ENCODE assay signal across 12 cellular contexts in genomic region chr22:46050451-46050845, GRCh38.
DNase-seq lines count a peak whose midpoint lies in the region; ATAC-seq, FAIRE-seq and TF ChIP-seq lines count a peak whose summit lies in the region.
"Had no signal": no experiment of that assay in that cellular context is flagged by ENCODE, and none has a peak within 500 bp of the region (broad histone marks: within the 10 kb centered on the region; RNA-seq: fewer than 3 reads in every experiment).

No MANE protein-coding gene starts in this region.

- H3K36me3 Mint-ChIP-seq in CD4-positive, CD25-positive, alpha-beta regulatory T cell, result no peaks in the 10 kb centered on the region

- H2AK5ac ChIP-seq in trophoblast cell (ENCODE audit: low read length), result no peak overlapping the region

- dilution Hi-C loops in keratinocyte (cut with MboI; ENCODE audit: extremely low pct_ligation_motif_present, low sequenced_read_pairs), result no loop called here

- no peaks in the 10 kb centered on the region for H3K79me1 ChIP-seq in trophoblast cell (ENCODE audit: low read length)

- no peak overlapping the region for H3K18ac ChIP-seq in trophoblast cell (ENCODE audit: low read length)

- H3K27ac Mint-ChIP-seq in CD4-positive, CD25-positive, alpha-beta regulatory T cell, result peak overlapping the region in 1 of 3 donors; percentile 29

- no peak for FAIRE-seq in keratinocyte (lab: Jason Lieb, UNC)

- H3K9ac ChIP-seq in adipocyte (ENCODE audit: low read length) (peak overlapping the region; percentile 97), keratinocyte (ENCODE audit: control insufficient read depth, extremely low read depth, insufficient read depth, low read length) (peak overlapping the region; percentile 46), skeletal muscle tissue (ENCODE audit: low read depth in 1 of 3, low read length in 3 of 3) (peak overlapping the region in 2 of 3 donors; percentile 43 to 91), trophoblast cell (ENCODE audit: low read length) (no peak overlapping the region)

- peak overlapping the region; percentile 46 for H2AFZ ChIP-seq in keratinocyte (ENCODE audit: control insufficient read depth, low read length)
- H2AFZ ChIP-seq in trophoblast cell (ENCODE audit: insufficient read depth, low read length, poor library complexity), result no peak overlapping the region

- H3K4me1 ChIP-seq in CD4-positive, CD25-positive, alpha-beta regulatory T cell (ENCODE audit: control insufficient read depth, insufficient read depth, low read length, poor library complexity, severe bottlenecking), result peaks cover 30% of the 10 kb centered on the region
- H3K4me1 ChIP-seq in adipocyte (ENCODE audit: control insufficient read depth, insufficient read depth, low read length) (peaks cover 67% of the 10 kb centered on the region), keratinocyte (ENCODE audit: control insufficient read depth, extremely low read depth, insufficient read depth, low read length) (peaks cover 78% of the 10 kb centered on the region), skeletal muscle tissue (ENCODE audit: control insufficient read depth in 3 of 3, insufficient read depth in 3 of 3, low read length in 3 of 3) (peaks cover 82 to 86% (median 82%) of the 10 kb centered on the region in 3 donors), trophoblast cell (ENCODE audit: control insufficient read depth in 1 of 2, insufficient read depth in 2 of 2, low read length in 2 of 2) (no peaks in the 10 kb centered on the region)

- no peak overlapping the region for H2BK5ac ChIP-seq in trophoblast cell (ENCODE audit: low read depth, low read length, poor library complexity)

- no peak overlapping the region for H4K8ac ChIP-seq in trophoblast cell (ENCODE audit: low read depth, low read length)

- H3K4me3 Mint-ChIP-seq in CD4-positive, CD25-positive, alpha-beta regulatory T cell, result peak overlapping the region in 1 of 4 donors; percentile 75

- no peaks in the 10 kb centered on the region for H3K27me3 ChIP-seq in CD4-positive, CD25-positive, alpha-beta regulatory T cell (ENCODE audit: control insufficient read depth, insufficient read depth, low read length)
- H3K27me3 ChIP-seq in adipocyte (replicated peaks; ENCODE audit: control insufficient read depth, insufficient read depth, low read length), result no peaks in the 10 kb centered on the region
- H3K27me3 ChIP-seq in keratinocyte (ENCODE audit: control insufficient read depth, extremely low read depth, insufficient read depth, low read length), result no peaks in the 10 kb centered on the region
- no peaks in the 10 kb centered on the region for H3K27me3 ChIP-seq in skeletal muscle tissue (ENCODE audit: control insufficient read depth in 3 of 3, insufficient read depth in 3 of 3, low read length in 3 of 3)
- H3K27me3 ChIP-seq in trophoblast cell (ENCODE audit: insufficient read depth, low read length), result peaks cover 7% of the 10 kb centered on the region

- H3K9me3 ChIP-seq in CD4-positive, CD25-positive, alpha-beta regulatory T cell (ENCODE audit: control insufficient read depth in 2 of 2, low read length in 2 of 2), result no peaks in the 10 kb centered on the region
- H3K9me3 ChIP-seq in adipocyte (ENCODE audit: control insufficient read depth, low read length), result no peaks in the 10 kb centered on the region
- H3K9me3 ChIP-seq in keratinocyte (ENCODE audit: control insufficient read depth, low read depth, low read length), result no peaks in the 10 kb centered on the region
- no peaks in the 10 kb centered on the region for H3K9me3 ChIP-seq in skeletal muscle tissue (ENCODE audit: control insufficient read depth in 3 of 3, low read length in 3 of 3)
- peaks cover under 1% of the 10 kb centered on the region for H3K9me3 ChIP-seq in trophoblast cell (ENCODE audit: insufficient read depth, low read depth, low read length)

- TF ChIP-seq CTCF in keratinocyte (optimal IDR thresholded peaks at IDR 0.05 in 1 of 3, IDR thresholded peaks at IDR 0.05 in 1 of 3, conservative IDR thresholded peaks at IDR 0.05 in 1 of 3; ENCODE audit: extremely low read depth in 1 of 3, insufficient read depth in 2 of 3, low read length in 3 of 3), result no peak

- H3K4me1 Mint-ChIP-seq in CD4-positive, CD25-positive, alpha-beta regulatory T cell, result peaks cover 0 to 20% (median 8%) of the 10 kb centered on the region in 4 donors

- no peaks in the 10 kb centered on the region for H3K9me3 Mint-ChIP-seq in CD4-positive, CD25-positive, alpha-beta regulatory T cell
- H3K9me3 Mint-ChIP-seq: CD8-positive, alpha-beta memory T cell had no signal

- H4K91ac ChIP-seq in trophoblast cell (ENCODE audit: low read depth, low read length), result no peak overlapping the region

- H3K9me1 ChIP-seq in keratinocyte (ENCODE audit: control insufficient read depth, extremely low read depth, insufficient read depth, low read length), result no peaks in the 10 kb centered on the region

- no peaks in the 10 kb centered on the region for H4K20me1 ChIP-seq in keratinocyte (ENCODE audit: control insufficient read depth, extremely low read depth, insufficient read depth, low read length)

- H3K4ac ChIP-seq in trophoblast cell (ENCODE audit: low read depth, low read length), result no peak overlapping the region

- H3K23ac ChIP-seq in trophoblast cell (ENCODE audit: low read length), result no peak overlapping the region

- no peak for DNase-seq in CD4-positive, CD25-positive, alpha-beta regulatory T cell
- no peak for DNase-seq in adipocyte (ENCODE audit: low read depth)
- no peak for DNase-seq in keratinocyte (ENCODE audit: low read depth, low spot score)
- no peak for DNase-seq in SKM-1 (lab: John Stamatoyannopoulos, UW; ENCODE audit: unreplicated experiment)
- DNase-seq in trophoblast cell, result no peak
- DNase-seq: MM.1S, NCI-H345, SIG-M5 had no signal

- no peak overlapping the region for H2BK12ac ChIP-seq in trophoblast cell (ENCODE audit: low read length)

- no peak overlapping the region for H3K4me3 ChIP-seq in CD4-positive, CD25-positive, alpha-beta regulatory T cell (ENCODE audit: low read depth, low read length)
- H3K4me3 ChIP-seq in adipocyte (ENCODE audit: low read length) (no peak overlapping the region), keratinocyte (ENCODE audit: control insufficient read depth in 2 of 3, extremely low read depth in 1 of 3, insufficient read depth in 2 of 3, low read depth in 1 of 3, low read length in 3 of 3) (peak overlapping the region in 1 of 3 experiments; percentile 38), skeletal muscle tissue (ENCODE audit: low read length in 3 of 3) (no peak overlapping the region), trophoblast cell (ENCODE audit: low read depth, low read length) (no peak overlapping the region)

- WGBS in trophoblast cell (ENCODE audit: extremely low coverage, insufficient coverage, insufficient read length), result no CpG with 5 or more reads among the region's 7 CpGs

- peak overlapping the region; percentile 70 for H3K4me2 ChIP-seq in keratinocyte (ENCODE audit: control insufficient read depth, extremely low read depth, insufficient read depth, low read depth, low read length)
- no peak overlapping the region for H3K4me2 ChIP-seq in trophoblast cell (ENCODE audit: low read length)

- H2BK120ac ChIP-seq in trophoblast cell (ENCODE audit: insufficient read depth, low read length, poor library complexity), result no peak overlapping the region

- no peaks in the 10 kb centered on the region for H3K36me3 ChIP-seq in CD4-positive, CD25-positive, alpha-beta regulatory T cell (ENCODE audit: control insufficient read depth, insufficient read depth, low read length)
- H3K36me3 ChIP-seq in adipocyte (ENCODE audit: control insufficient read depth, insufficient read depth, low read length, severe bottlenecking) (no peaks in the 10 kb centered on the region), keratinocyte (ENCODE audit: control insufficient read depth in 2 of 2, extremely low read depth in 1 of 2, insufficient read depth in 2 of 2, low read length in 2 of 2) (no peaks in the 10 kb centered on the region), skeletal muscle tissue (ENCODE audit: control insufficient read depth in 3 of 3, insufficient read depth in 3 of 3, low read length in 3 of 3) (peaks cover 0 to 13% (median 11%) of the 10 kb centered on the region in 3 donors), trophoblast cell (ENCODE audit: control insufficient read depth in 1 of 2, insufficient read depth in 2 of 2, low read length in 2 of 2) (no peaks in the 10 kb centered on the region)

- H3K27me3 Mint-ChIP-seq in CD4-positive, CD25-positive, alpha-beta regulatory T cell, result no peaks in the 10 kb centered on the region
- H3K27me3 Mint-ChIP-seq: CD8-positive, alpha-beta memory T cell had no signal

- H3K79me2 ChIP-seq in keratinocyte (ENCODE audit: control insufficient read depth, insufficient read depth, low read length), result peaks cover 40% of the 10 kb centered on the region
- no peaks in the 10 kb centered on the region for H3K79me2 ChIP-seq in trophoblast cell (ENCODE audit: control insufficient read depth, insufficient read depth, low read length, poor library complexity)

- ATAC-seq in CD4-positive, CD25-positive, alpha-beta regulatory T cell (ENCODE audit: low read depth in 2 of 2), result no peak
- no peak for ATAC-seq in GM18868 (IDR thresholded peaks at IDR 0.05; ENCODE audit: unreplicated experiment)
- no peak for ATAC-seq in HG03095 (IDR thresholded peaks at IDR 0.05; ENCODE audit: unreplicated experiment)

- H3K27ac ChIP-seq in CD4-positive, CD25-positive, alpha-beta regulatory T cell (ENCODE audit: insufficient read depth, low read length, poor library complexity, severe bottlenecking), result peak overlapping the region; percentile 44
- H3K27ac ChIP-seq in keratinocyte (ENCODE audit: control insufficient read depth, insufficient read depth, low read length) (peak overlapping the region; percentile 76), skeletal muscle tissue (ENCODE audit: low read depth, low read length) (peak overlapping the region; percentile 13), trophoblast cell (ENCODE audit: low read depth, low read length) (no peak overlapping the region)

- H4K12ac ChIP-seq in trophoblast cell (ENCODE audit: low read depth, low read length), result no peak overlapping the region

- H3K14ac ChIP-seq in trophoblast cell (ENCODE audit: low read length), result no peak overlapping the region
